In genomic region chr1:9735800-9736199, GRCh38 we compare ENCODE assay signal across 25 cellular contexts.
"Had no signal": no experiment of that assay in that cellular context is flagged by ENCODE, and none has a peak within 500 bp of the region (broad histone marks: within the 10 kb centered on the region; RNA-seq: fewer than 3 reads in every experiment).

No MANE protein-coding gene starts in this region.

- ATAC-seq: activated CD8-positive, alpha-beta memory T cell treated with anti-CD3 and anti-CD28 coated beads, Interleukin-2, amount 10 ng/mL, durations not matched to agents 7 days and 5 days; esophagus mucosa; gastrocnemius medialis; left ventricle myocardium superior; natural killer cell treated with Interleukin-12 subunit alpha and Interleukin-12 subunit beta and Interleukin-15 and Interleukin-18, amount 100 ng/mL, for 72 hours; psoas muscle had no signal

- H3K4me1 Mint-ChIP-seq: brain, mesothelial cell of epicardium had no signal

- DNase-seq: activated CD4-positive, alpha-beta T cell treated with anti-CD3 and anti-CD28 coated beads for 1 hour; activated CD4-positive, alpha-beta T cell treated with anti-CD3 and anti-CD28 coated beads, Interleukin-2, amount 50 U/mL, for 4 hours; activated CD8-positive, alpha-beta memory T cell treated with anti-CD3 and anti-CD28 coated beads, Interleukin-2, amount 10 ng/mL, durations not matched to agents 7 days and 5 days; activated gamma-delta T cell treated with Interleukin-2 at 50 U/mL for 16 hours; activated T-cell treated with anti-CD3 and anti-CD28 coated beads for 4 hours; effector memory CD4-positive, alpha-beta T cell; gastrocnemius medialis; hippocampal formation; left ventricle myocardium superior; mammary epithelial cell; ovary; spleen; stimulated activated CD4-positive, alpha-beta T cell treated with anti-CD3 and anti-CD28 coated beads, Interleukin-4, amount 100 ng/mL, for 1 hour; stimulated activated naive CD4-positive, alpha-beta T cell treated with Interleukin-2 at 50 U/mL for 16 hours; upper lobe of left lung had no signal

- H3K27ac Mint-ChIP-seq: activated CD8-positive, alpha-beta memory T cell treated with anti-CD3 and anti-CD28 coated beads, Interleukin-2, amount 10 ng/mL, durations not matched to agents 7 days and 5 days; brain; mesothelial cell of epicardium; T-helper 2 cell treated with Interferon-gamma antibody and Interleukin-4, amounts not matched to agents 5 μg/mL and 100 μg/mL, for 36 hours had no signal

- H3K4me3 ChIP-seq: gastrocnemius medialis, ovary, psoas muscle, right atrium auricular region, SK-N-MC, spleen, thoracic aorta, upper lobe of left lung had no signal

- H3K27me3 Mint-ChIP-seq: activated CD8-positive, alpha-beta memory T cell treated with anti-CD3 and anti-CD28 coated beads, Interleukin-2, amount 10 ng/mL, durations not matched to agents 7 days and 5 days; natural killer cell treated with Interleukin-12 subunit alpha and Interleukin-12 subunit beta and Interleukin-15 and Interleukin-18, amount 100 ng/mL, for 72 hours had no signal

- H3K9me3 ChIP-seq: gastrocnemius medialis, neutrophil, ovary, psoas muscle, right atrium auricular region, spleen, thoracic aorta, upper lobe of left lung had no signal

- H3K4me1 ChIP-seq: gastrocnemius medialis, psoas muscle, right atrium auricular region, upper lobe of left lung had no signal

- H3K9me3 Mint-ChIP-seq: brain; natural killer cell treated with Interleukin-12 subunit alpha and Interleukin-12 subunit beta and Interleukin-15 and Interleukin-18, amount 100 ng/mL, for 72 hours; T-helper 2 cell treated with Interferon-gamma antibody and Interleukin-4, amounts not matched to agents 5 μg/mL and 100 μg/mL, for 36 hours had no signal

- H3K36me3 Mint-ChIP-seq: natural killer cell treated with Interleukin-12 subunit alpha and Interleukin-12 subunit beta and Interleukin-15 and Interleukin-18, amount 100 ng/mL, for 72 hours had no signal

- H3K36me3 ChIP-seq: ovary had no signal

- H3K27ac ChIP-seq: gastrocnemius medialis, neutrophil, ovary, psoas muscle, right atrium auricular region, SK-N-MC, spleen, thoracic aorta, upper lobe of left lung had no signal

- H3K4me3 Mint-ChIP-seq: activated CD8-positive, alpha-beta memory T cell treated with anti-CD3 and anti-CD28 coated beads, Interleukin-2, amount 10 ng/mL, durations not matched to agents 7 days and 5 days; brain; mesothelial cell of epicardium; natural killer cell treated with Interleukin-12 subunit alpha and Interleukin-12 subunit beta and Interleukin-15 and Interleukin-18, amount 100 ng/mL, for 72 hours; T-helper 2 cell treated with Interferon-gamma antibody and Interleukin-4, amounts not matched to agents 5 μg/mL and 100 μg/mL, for 36 hours had no signal

- H3K27me3 ChIP-seq: gastrocnemius medialis, neutrophil, ovary, right atrium auricular region, spleen, upper lobe of left lung had no signal
